24 cellular contexts compared by ENCODE assay signal in genomic region chr7:68244411-68244810, GRCh38.
"Had no signal": no experiment of that assay in that cellular context is flagged by ENCODE, and none has a peak within 500 bp of the region (broad histone marks: within the 10 kb centered on the region; RNA-seq: fewer than 3 reads in every experiment).

No MANE protein-coding gene starts in this region.

- ATAC-seq: left cardiac atrium; naive thymus-derived CD8-positive, alpha-beta T cell; pancreas; right cardiac atrium; sciatic nerve; stimulated activated naive B cell treated with anti-CD40 and anti-IgM and Interleukin-4, amounts not matched to agents 10 μg/mL and 1 μg/mL and 100 μg/mL, for 72 hours; stimulated activated naive CD8-positive, alpha-beta T cell treated with anti-CD3 and anti-CD28 coated beads, Interleukin-15, Interleukin-2, amounts not matched to agents 100 U/mL and 50 U/mL, for 24 hours; upper lobe of right lung had no signal

- H3K36me3 Mint-ChIP-seq: memory B cell had no signal

- DNase-seq: hippocampal formation; kidney glomerular epithelial cell; left cardiac atrium; left ventricle myocardium inferior; naive thymus-derived CD8-positive, alpha-beta T cell; nucleus accumbens; pancreas; posterior cingulate gyrus; retina; right cardiac atrium; stimulated activated CD4-positive, alpha-beta T cell treated with anti-CD3 and anti-CD28 coated beads, Interleukin-12 subunit alpha, Interleukin-12 subunit beta, amount 100 ng/mL, for 4 hours; stimulated activated CD4-positive, alpha-beta T cell treated with anti-CD3 and anti-CD28 coated beads, Interleukin-15, amount 100 ng/mL, for 24 hours; stimulated activated CD4-positive, alpha-beta T cell treated with anti-CD3 and anti-CD28 coated beads, Interleukin-2, amount 100 ng/mL, for 24 hours; stimulated activated CD4-positive, alpha-beta T cell treated with anti-CD3 and anti-CD28 coated beads, Interleukin-4, amount 100 ng/mL, for 1 hour; stimulated activated naive B cell treated with anti-CD40 and anti-IgM and Interleukin-4, amounts not matched to agents 10 μg/mL and 1 μg/mL and 100 μg/mL, for 72 hours; stimulated activated naive CD8-positive, alpha-beta T cell treated with anti-CD3 and anti-CD28 coated beads, Interleukin-15, Interleukin-2, amounts not matched to agents 100 U/mL and 50 U/mL, for 24 hours; stomach; testis; thyroid gland; transverse colon; upper lobe of right lung had no signal

- H3K27ac Mint-ChIP-seq: memory B cell; naive thymus-derived CD8-positive, alpha-beta T cell; nephron; stimulated activated naive B cell treated with anti-CD40 and anti-IgM and Interleukin-4, amounts not matched to agents 10 μg/mL and 1 μg/mL and 100 μg/mL, for 72 hours had no signal
